In the genomic region with DNA sequence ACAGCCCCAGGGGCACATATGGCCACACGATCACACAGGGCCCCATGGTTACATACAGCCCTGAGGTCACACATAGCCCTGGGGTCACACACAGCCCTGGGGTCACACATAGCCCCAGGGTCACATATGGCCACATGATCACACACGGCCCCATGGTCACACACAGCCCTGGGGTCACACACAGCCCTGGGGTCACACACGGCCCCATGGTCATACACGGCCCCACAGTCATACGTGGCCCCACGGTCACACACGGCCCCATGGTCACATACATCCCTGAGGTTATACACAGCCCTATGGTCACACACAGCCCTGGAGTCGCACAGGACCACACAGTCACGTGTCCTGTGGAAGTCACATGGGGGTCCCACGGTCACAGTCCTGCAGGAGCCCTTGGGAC, we compare ENCODE assay signal across 23 cellular contexts.
"Had no signal": no experiment of that assay in that cellular context is flagged by ENCODE, and none has a peak within 500 bp of the region (broad histone marks: within the 10 kb centered on the region; RNA-seq: fewer than 3 reads in every experiment).

No MANE protein-coding gene starts in this region.

- H3K4me1 Mint-ChIP-seq: memory B cell; stimulated activated memory B cell treated with anti-CD40 and anti-IgM and Interleukin-4, amounts not matched to agents 10 μg/mL and 1 μg/mL and 100 μg/mL, for 72 hours had no signal

- H3K27me3 Mint-ChIP-seq: central memory CD8-positive, alpha-beta T cell; stimulated activated memory B cell treated with anti-CD40 and anti-IgM and Interleukin-4, amounts not matched to agents 10 μg/mL and 1 μg/mL and 100 μg/mL, for 72 hours; stimulated activated naive CD8-positive, alpha-beta T cell treated with anti-CD3 and anti-CD28 coated beads, Interleukin-15, Interleukin-2, amounts not matched to agents 100 ng/mL and 50 ng/mL, for 24 hours had no signal

- DNase-seq: colonic mucosa; dermis blood vessel endothelial cell; effector memory CD4-positive, alpha-beta T cell; foreskin keratinocyte; heart left ventricle; kidney; left ventricle myocardium inferior; lower lobe of right lung; natural killer cell; spleen; stimulated activated CD4-positive, alpha-beta T cell treated with anti-CD3 and anti-CD28 coated beads, Interleukin-4, amount 100 ng/mL, for 4 hours; transverse colon had no signal

- H3K9me3 Mint-ChIP-seq: natural killer cell had no signal

- H3K4me3 ChIP-seq: colonic mucosa, esophagus muscularis mucosa, gastroesophageal sphincter, heart left ventricle, hepatocyte, left ventricle myocardium inferior, lower lobe of right lung, pancreas, skin epidermis, spleen, suprapubic skin, transverse colon had no signal

- H3K4me3 Mint-ChIP-seq: central memory CD8-positive, alpha-beta T cell; memory B cell; natural killer cell; stimulated activated memory B cell treated with anti-CD40 and anti-IgM and Interleukin-4, amounts not matched to agents 10 μg/mL and 1 μg/mL and 100 μg/mL, for 72 hours; stimulated activated naive CD8-positive, alpha-beta T cell treated with anti-CD3 and anti-CD28 coated beads, Interleukin-15, Interleukin-2, amounts not matched to agents 100 ng/mL and 50 ng/mL, for 24 hours had no signal

- H3K27ac ChIP-seq: colonic mucosa, esophagus muscularis mucosa, foreskin keratinocyte, gastroesophageal sphincter, heart left ventricle, hepatocyte, left ventricle myocardium inferior, lower lobe of right lung, neutrophil, pancreas, skin epidermis, spleen, suprapubic skin, transverse colon had no signal

- ATAC-seq: stimulated activated memory B cell treated with anti-CD40 and anti-IgM and Interleukin-4, amounts not matched to agents 10 μg/mL and 1 μg/mL and 100 μg/mL, for 72 hours had no signal

- H3K27ac Mint-ChIP-seq: memory B cell; stimulated activated memory B cell treated with anti-CD40 and anti-IgM and Interleukin-4, amounts not matched to agents 10 μg/mL and 1 μg/mL and 100 μg/mL, for 72 hours; stimulated activated naive CD8-positive, alpha-beta T cell treated with anti-CD3 and anti-CD28 coated beads, Interleukin-15, Interleukin-2, amounts not matched to agents 100 ng/mL and 50 ng/mL, for 24 hours had no signal

- H3K4me1 ChIP-seq: colonic mucosa, esophagus muscularis mucosa, foreskin keratinocyte, gastroesophageal sphincter, lower lobe of right lung, pancreas, suprapubic skin, transverse colon had no signal

- H3K9me3 ChIP-seq: colonic mucosa, esophagus muscularis mucosa, gastroesophageal sphincter, lower lobe of right lung, neutrophil, pancreas, suprapubic skin, transverse colon had no signal

- H3K36me3 ChIP-seq: colonic mucosa, neutrophil, pancreas, transverse colon had no signal

- H3K27me3 ChIP-seq: colonic mucosa, esophagus muscularis mucosa, foreskin keratinocyte, gastroesophageal sphincter, heart left ventricle, hepatocyte, neutrophil, pancreas, spleen, suprapubic skin, transverse colon had no signal
